Comparison of ENCODE assay signal across 2 cellular contexts in genomic region chr5:72767289-72768010, GRCh38.
TF ChIP-seq lines count a peak whose summit lies in the region.

No MANE protein-coding gene starts in this region.

TF ChIP-seq in SK-N-SH treated with all-trans-retinoic acid at 6 μM for 48 hours, 23 proteins besides CTCF, POLR2A, EP300 and RAD21 (continued from another document):
- TF ChIP-seq TSHZ2 (CRISPR knock-in tag; IDR thresholded peaks at IDR 0.05), result peak; percentile 58; the same call in 1 of the 2 replicates
TF ChIP-seq in SK-N-SH treated with all-trans-retinoic acid at 6 μM for 48 hours: peak in this region for 1.

TF ChIP-seq in HepG2, 621 proteins besides CTCF, POLR2A, EP300 and RAD21 (continued from another document):
- TF ChIP-seq FOXA1 (IDR thresholded peaks at IDR 0.05) (no peak), FOXA1 (CRISPR knock-in tag; IDR thresholded peaks at IDR 0.05) (0 out of 2 replicates have a peak, but pooled peaks have one; percentile 20), STAG1 (CRISPR knock-in tag; IDR thresholded peaks at IDR 0.05) (peak; percentile 14; the same call in 1 of the 2 replicates), ZNF891 (CRISPR knock-in tag; IDR thresholded peaks at IDR 0.05) (no peak), NFIC (IDR thresholded peaks at IDR 0.05; ENCODE audit: low read length) (0 out of 2 replicates have a peak, but pooled peaks have one; percentile 43), ZNF687 (CRISPR knock-in tag; IDR thresholded peaks at IDR 0.05) (no peak), PHF21A (CRISPR knock-in tag; IDR thresholded peaks at IDR 0.05) (0 out of 2 replicates have a peak, but pooled peaks have one; percentile 24), ZNF12 (CRISPR knock-in tag; IDR thresholded peaks at IDR 0.05) (no peak), FOSL1 (CRISPR knock-in tag; IDR thresholded peaks at IDR 0.05; ENCODE audit: borderline replicate concordance) (no peak), XRCC5 (optimal IDR thresholded peaks at IDR 0.05; ENCODE audit: low read length) (peak; percentile 21), ZNF446 (CRISPR knock-in tag; IDR thresholded peaks at IDR 0.05) (no peak), ARID5B (CRISPR knock-in tag; IDR thresholded peaks at IDR 0.05) (peak; percentile 17; the same call in 1 of the 2 replicates), ZNF644 (CRISPR knock-in tag; IDR thresholded peaks at IDR 0.05; ENCODE audit: low read depth) (peak; percentile 57; the same call in 1 of the 2 replicates), TCF7 (IDR thresholded peaks at IDR 0.05; ENCODE audit: low read depth) (no peak), FOXA3 (CRISPR knock-in tag; IDR thresholded peaks at IDR 0.05) (0 out of 2 replicates have a peak, but pooled peaks have one; percentile 19), MTA1 (CRISPR knock-in tag; IDR thresholded peaks at IDR 0.05; ENCODE audit: borderline replicate concordance) (no peak), SNAPC5 (CRISPR knock-in tag; IDR thresholded peaks at IDR 0.05; ENCODE audit: borderline replicate concordance) (no peak), UBTF (CRISPR knock-in tag; IDR thresholded peaks at IDR 0.05) (no peak), PHF20 (CRISPR knock-in tag; IDR thresholded peaks at IDR 0.05) (no peak)
